Comparison of ENCODE assay signal across 16 cellular contexts in the genomic region with DNA sequence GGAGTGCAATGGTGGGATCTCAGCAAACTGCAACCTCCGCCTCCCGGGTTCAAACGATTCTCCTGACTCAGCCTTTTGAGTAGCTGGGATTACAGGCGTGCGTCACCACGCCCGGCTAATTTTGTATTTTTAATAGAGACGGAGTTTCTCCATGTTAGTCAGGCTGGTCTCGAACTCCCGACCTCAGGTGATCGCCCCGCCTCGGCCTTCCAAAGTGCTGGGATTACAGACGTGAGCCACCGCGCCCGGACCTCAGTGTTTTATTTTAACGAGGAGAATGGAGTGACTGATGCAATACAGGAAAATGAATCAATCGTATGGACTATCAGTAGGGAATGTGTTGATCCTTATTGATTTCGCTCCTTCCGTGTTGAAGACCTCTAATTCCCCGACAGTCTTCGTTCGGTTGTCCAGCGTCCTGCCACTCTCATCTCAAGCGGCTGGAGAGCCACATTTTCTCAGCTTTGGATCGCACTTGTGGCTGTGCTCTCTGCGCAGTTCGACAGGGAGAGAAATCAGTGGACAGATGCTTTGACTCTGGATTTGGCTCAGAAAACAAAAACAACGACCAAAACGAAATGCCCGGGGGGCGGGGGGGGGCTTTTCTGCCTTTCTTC.
A peak's percentile ranks its signal among the peaks of the same experiment; 100 is the strongest.
DNase-seq lines count a peak whose midpoint lies in the region; ATAC-seq, FAIRE-seq and TF ChIP-seq lines count a peak whose summit lies in the region.
"Had no signal": no experiment of that assay in that cellular context is flagged by ENCODE, and none has a peak within 500 bp of the region (broad histone marks: within the 10 kb centered on the region; RNA-seq: fewer than 3 reads in every experiment).

No MANE protein-coding gene starts in this region.

- peak overlapping the region; percentile 37 for H3K9ac ChIP-seq in HepG2 (ENCODE audit: insufficient read depth, low read depth, low read length)
- H3K9ac ChIP-seq: parathyroid adenoma had no signal

- H3K27me3 ChIP-seq in HepG2 (ENCODE audit: control insufficient read depth in 1 of 2, insufficient read depth in 2 of 2, low read length in 2 of 2), result no peaks in the 10 kb centered on the region; a peak in 2 of 5 replicates
- no peaks in the 10 kb centered on the region for H3K27me3 ChIP-seq in right lobe of liver

- no TSS peak for BruUV-seq in HepG2 (replicated peaks; lab: Mats Ljungman, UMichigan)

- POLR2A ChIA-PET in HepG2 (lab: Yijun Ruan, JAX), result interaction anchor here (0.6 to 2.2 kb wide), 5 partner anchors 10 to 985 kb away, joined by 3 to 7 read pairs (median 5); partner anchors contain the start of gene TRIM27

- ATAC-seq in HepG2, result peak; percentile 70
- ATAC-seq in right lobe of liver, result no peak
- peak; percentile 58 for ATAC-seq in SK-N-SH treated with all-trans-retinoic acid at 6 μM for 48 hours
- no peak for ATAC-seq in GM21723 (IDR thresholded peaks at IDR 0.05; ENCODE audit: unreplicated experiment)
- no peak for ATAC-seq in GM19395 (IDR thresholded peaks at IDR 0.05; ENCODE audit: unreplicated experiment)
- ATAC-seq: activated CD8-positive, alpha-beta T cell treated with anti-CD3 and anti-CD28 coated beads for 36 hours had no signal

- H3K27ac Mint-ChIP-seq in type B pancreatic cell, result no peak overlapping the region
- H3K27ac Mint-ChIP-seq: activated CD8-positive, alpha-beta T cell treated with anti-CD3 and anti-CD28 coated beads for 36 hours; activated naive CD8-positive, alpha-beta T cell treated with anti-CD3 and anti-CD28 coated beads, Interleukin-2, amount 10 ng/mL, durations not matched to agents 7 days and 5 days; stimulated activated naive CD8-positive, alpha-beta T cell treated with anti-CD3 and anti-CD28 coated beads, Interleukin-15, Interleukin-2, amounts not matched to agents 100 ng/mL and 50 ng/mL, for 24 hours had no signal

- H2AFZ ChIP-seq in HepG2 (ENCODE audit: low read length), result peak overlapping the region; percentile 93
- H2AFZ ChIP-seq: parathyroid adenoma had no signal

- H3K9me3 Mint-ChIP-seq in type B pancreatic cell, result no peaks in the 10 kb centered on the region
- H3K9me3 Mint-ChIP-seq: activated CD8-positive, alpha-beta T cell treated with anti-CD3 and anti-CD28 coated beads for 36 hours; activated naive CD8-positive, alpha-beta T cell treated with anti-CD3 and anti-CD28 coated beads, Interleukin-2, amount 10 ng/mL, durations not matched to agents 7 days and 5 days; stimulated activated naive CD8-positive, alpha-beta T cell treated with anti-CD3 and anti-CD28 coated beads, Interleukin-15, Interleukin-2, amounts not matched to agents 100 ng/mL and 50 ng/mL, for 24 hours had no signal

- in situ Hi-C loops in HepG2 (cut with HindIII; ENCODE audit: extremely low pct_ligation_motif_present, low pct_unique_long_range_greater_than_20kb), result no loop called here

- TF ChIP-seq POLR2A in HepG2 (IDR thresholded peaks at IDR 0.05; ENCODE audit: insufficient read depth in 1 of 2, low read depth in 2 of 2, low read length in 2 of 2), result no peak
- no peak for TF ChIP-seq POLR2A in right lobe of liver (IDR thresholded peaks at IDR 0.05)

- H3K36me3 ChIP-seq in HepG2 (replicated peaks in 1 of 2; ENCODE audit: control insufficient read depth in 1 of 2, insufficient read depth in 2 of 2, low read length in 2 of 2) (no peaks in the 10 kb centered on the region), right lobe of liver (no peaks in the 10 kb centered on the region)

- no peaks in the 10 kb centered on the region for H3K79me2 ChIP-seq in HepG2 (ENCODE audit: insufficient read depth, low read length)
- H3K79me2 ChIP-seq: parathyroid adenoma had no signal

- H3K4me2 ChIP-seq in HepG2 (ENCODE audit: low read depth, low read length), result peak overlapping the region; percentile 91

- H3K9me3 ChIP-seq in HepG2 (ENCODE audit: low read length), result no peaks in the 10 kb centered on the region
- no peaks in the 10 kb centered on the region for H3K9me3 ChIP-seq in right lobe of liver

- intact Hi-C loops in HepG2 (cut with micrococcal nuclease; ENCODE audit: unreplicated experiment) (no loop called here), right lobe of liver (cut with DNase I) (no loop called here)

- DNase-seq in HepG2 (ENCODE audit: low spot score) (peak; percentile 29), right lobe of liver (no peak), fibroblast of villous mesenchyme (ENCODE audit: low read depth) (no peak), type B pancreatic cell (ENCODE audit: extremely low spot score, unreplicated experiment) (no peak), SKM-1 (lab: John Stamatoyannopoulos, UW; ENCODE audit: unreplicated experiment) (no peak)
- DNase-seq: activated CD8-positive, alpha-beta T cell treated with anti-CD3 and anti-CD28 coated beads for 36 hours; activated naive CD8-positive, alpha-beta T cell treated with anti-CD3 and anti-CD28 coated beads, Interleukin-2, amount 10 ng/mL, durations not matched to agents 7 days and 5 days; GDM1; stimulated activated CD4-positive, alpha-beta T cell treated with anti-CD3 and anti-CD28 coated beads, Interleukin-2, amount 100 ng/mL, for 48 hours; T-helper 1 cell had no signal

- no peaks in the 10 kb centered on the region for H3K36me3 Mint-ChIP-seq in type B pancreatic cell
- H3K36me3 Mint-ChIP-seq: activated naive CD8-positive, alpha-beta T cell treated with anti-CD3 and anti-CD28 coated beads, Interleukin-2, amount 10 ng/mL, durations not matched to agents 7 days and 5 days had no signal

- CTCF ChIA-PET in HepG2 (lab: Yijun Ruan, JAX; ENCODE audit: low intra/inter-chr PET ratio, low total read pairs), result no interaction called here

- TF ChIP-seq EP300 in HepG2 (IDR thresholded peaks at IDR 0.05; ENCODE audit: low read depth in 2 of 2, low read length in 2 of 2) (no peak), HepG2 (CRISPR knock-in tag; IDR thresholded peaks at IDR 0.05; ENCODE audit: borderline replicate concordance) (no peak)

- no peak for TF ChIP-seq RAD21 in HepG2 (CRISPR knock-in tag; IDR thresholded peaks at IDR 0.05)

- no peaks in the 10 kb centered on the region for H4K20me1 ChIP-seq in HepG2 (ENCODE audit: insufficient read depth, low read length)

- 7% methylated on average over 33 of the region's 33 CpGs for WGBS in HepG2 (ENCODE audit: low lambda C conversion rate)
- WGBS in right lobe of liver (ENCODE audit: insufficient coverage, low coverage, low lambda C conversion rate, missing lambda C conversion rate), result 31% methylated on average over 25 of the region's 33 CpGs

- no peak overlapping the region for H3K27ac ChIP-seq in HepG2 (ENCODE audit: extremely low read length, insufficient read depth, low read length)
- no peak overlapping the region for H3K27ac ChIP-seq in right lobe of liver
- H3K27ac ChIP-seq: epithelial cell of prostate, parathyroid adenoma had no signal

- H3K4me1 ChIP-seq in HepG2 (ENCODE audit: insufficient read depth, low read length) (peaks cover 32% of the 10 kb centered on the region), right lobe of liver (no peaks in the 10 kb centered on the region)
- H3K4me1 ChIP-seq: parathyroid adenoma had no signal

- TF ChIP-seq CTCF in HepG2 (CRISPR knock-in tag; IDR thresholded peaks at IDR 0.05), result no peak
- no peak for TF ChIP-seq CTCF in right lobe of liver (IDR thresholded peaks at IDR 0.05)
- no peak for TF ChIP-seq CTCF in fibroblast of villous mesenchyme (IDR thresholded peaks at IDR 0.05; ENCODE audit: insufficient read depth, low read depth, low read length)
- no peak for TF ChIP-seq CTCF in type B pancreatic cell (conservative IDR thresholded peaks at IDR 0.05)

- no peak for FAIRE-seq in HepG2 (lab: Jason Lieb, UNC)

- peak overlapping the region; percentile 65 for H3K4me3 Mint-ChIP-seq in type B pancreatic cell
- H3K4me3 Mint-ChIP-seq: activated CD8-positive, alpha-beta T cell treated with anti-CD3 and anti-CD28 coated beads for 36 hours; activated naive CD8-positive, alpha-beta T cell treated with anti-CD3 and anti-CD28 coated beads, Interleukin-2, amount 10 ng/mL, durations not matched to agents 7 days and 5 days had no signal

- H3K4me1 Mint-ChIP-seq in type B pancreatic cell (ENCODE audit: unreplicated experiment), result no peaks in the 10 kb centered on the region
- H3K4me1 Mint-ChIP-seq: activated naive CD8-positive, alpha-beta T cell treated with anti-CD3 and anti-CD28 coated beads, Interleukin-2, amount 10 ng/mL, durations not matched to agents 7 days and 5 days had no signal

- peaks cover 89% of the 10 kb centered on the region for H3K27me3 Mint-ChIP-seq in type B pancreatic cell

- H3K4me3 ChIP-seq in HepG2 (replicated peaks in 1 of 3; ENCODE audit: insufficient read depth in 1 of 3, low read depth in 2 of 3, low read length in 3 of 3), result peak overlapping the region; percentile 49 to 71 (median 62)
- H3K4me3 ChIP-seq in right lobe of liver, result no peak overlapping the region
- peak overlapping the region; percentile 44 for H3K4me3 ChIP-seq in fibroblast of villous mesenchyme (ENCODE audit: low read depth, low read length)

TF ChIP-seq in HepG2, 621 proteins besides CTCF, POLR2A, EP300 and RAD21 (continues in another document):
- TF ChIP-seq ZNF512 (CRISPR knock-in tag; IDR thresholded peaks at IDR 0.05), result peak; percentile 84
- TF ChIP-seq ZNF138 (CRISPR knock-in tag; IDR thresholded peaks at IDR 0.05; ENCODE audit: low read depth), result no peak

TF ChIP-seq in SK-N-SH treated with all-trans-retinoic acid at 6 μM for 48 hours, 23 proteins besides CTCF, POLR2A, EP300 and RAD21 (continues in another document):
- TF ChIP-seq CREB5 (CRISPR knock-in tag; IDR thresholded peaks at IDR 0.05; ENCODE audit: low read depth), result no peak
- TF ChIP-seq TCF4 (CRISPR knock-in tag; IDR thresholded peaks at IDR 0.05; ENCODE audit: borderline replicate concordance), result no peak

Comparison
In these comparisons a context has a peak if more than half of its experiments do, and no peak if none do; other contexts are left out.
1. ATAC-seq: peak in HepG2 (single experiment) and SK-N-SH treated with all-trans-retinoic acid at 6 μM for 48 hours (single experiment); none in right lobe of liver (0 of 4), GM21723 (single experiment) and GM19395 (single experiment).
2. H3K4me3 ChIP-seq: peak in HepG2 (3 of 3) and fibroblast of villous mesenchyme (single experiment); none in right lobe of liver (0 of 3).